Comparison of ENCODE assay signal across 8 cellular contexts in genomic region chrX:103215768-103216085, GRCh38. TPM values are rescaled to one million over a fixed set of nuclear protein-coding genes. Genes with fewer than 3 reads are reported as not detected.
A peak's percentile ranks its signal among the peaks of the same experiment; 100 is the strongest.
DNase-seq lines count a peak whose midpoint lies in the region; ATAC-seq lines count a peak whose summit lies in the region.

No MANE protein-coding gene starts in this region.

- H2AFZ ChIP-seq in neuron (ENCODE audit: low read depth, low read length) = peak overlapping the region; percentile 71

- 8 to 46% methylated on average over 5 to 11 of the region's 11 CpGs for WGBS in esophagus, 2 donors

- no peak for DNase-seq in T-helper 2 cell treated with Interferon-gamma antibody and Interleukin-4, amounts not matched to agents 5 μg/mL and 100 μg/mL, for 36 hours (ENCODE audit: low spot score)
- DNase-seq in T-helper 2 cell (no peak), NCI-H526 (lab: John Stamatoyannopoulos, UW) (peak; percentile 36 to 68), MG63 (no peak)
- no peak for DNase-seq in effector CD4-positive, alpha-beta T cell

- ATAC-seq in GM19351 (IDR thresholded peaks at IDR 0.05; ENCODE audit: unreplicated experiment) = no peak

- H3K27ac ChIP-seq in esophagus (ENCODE audit: low read depth in 2 of 2, low read length in 1 of 2) = peak overlapping the region in 1 of 2 donors; percentile 51

- H3K4me3 ChIP-seq in esophagus (ENCODE audit: low read depth in 1 of 2, low read length in 2 of 2) (peak overlapping the region; percentile 55 to 82), neuron (ENCODE audit: low read length) (peak overlapping the region; percentile 84), MG63 (no peak overlapping the region)

- no peaks in the 10 kb centered on the region for H3K9me3 ChIP-seq in esophagus (ENCODE audit: control insufficient read depth in 2 of 2, insufficient read depth in 1 of 2, low read depth in 1 of 2, low read length in 1 of 2)
- no peaks in the 10 kb centered on the region for H3K9me3 ChIP-seq in neuron (ENCODE audit: low read length)
- H3K9me3 ChIP-seq in MG63 = no peaks in the 10 kb centered on the region

- peaks cover 12% of the 10 kb centered on the region for H3K27me3 Mint-ChIP-seq in T-helper 2 cell treated with Interferon-gamma antibody and Interleukin-4, amounts not matched to agents 5 μg/mL and 100 μg/mL, for 36 hours (ENCODE audit: low read depth)

- H3K27me3 ChIP-seq in esophagus (ENCODE audit: control insufficient read depth in 1 of 2, insufficient read depth in 2 of 2, low read length in 2 of 2) (no peaks in the 10 kb centered on the region), neuron (ENCODE audit: insufficient read depth, low read length) (no peaks in the 10 kb centered on the region), MG63 (no peaks in the 10 kb centered on the region)

- H3K36me3 Mint-ChIP-seq in T-helper 2 cell treated with Interferon-gamma antibody and Interleukin-4, amounts not matched to agents 5 μg/mL and 100 μg/mL, for 36 hours (ENCODE audit: low read depth) = peaks cover 4% of the 10 kb centered on the region

- no peaks in the 10 kb centered on the region for H3K9me3 Mint-ChIP-seq in T-helper 2 cell treated with Interferon-gamma antibody and Interleukin-4, amounts not matched to agents 5 μg/mL and 100 μg/mL, for 36 hours

- H3K4me1 ChIP-seq in esophagus (ENCODE audit: control insufficient read depth in 2 of 2, insufficient read depth in 2 of 2, low read length in 1 of 2) (peaks cover 0 to 2% of the 10 kb centered on the region in 2 donors), neuron (ENCODE audit: insufficient read depth, low read length) (peaks cover 5% of the 10 kb centered on the region)

- H3K4me3 Mint-ChIP-seq in T-helper 2 cell treated with Interferon-gamma antibody and Interleukin-4, amounts not matched to agents 5 μg/mL and 100 μg/mL, for 36 hours = peak overlapping the region; percentile 64

- peaks cover 3% of the 10 kb centered on the region for H3K4me1 Mint-ChIP-seq in T-helper 2 cell treated with Interferon-gamma antibody and Interleukin-4, amounts not matched to agents 5 μg/mL and 100 μg/mL, for 36 hours (ENCODE audit: low read depth)

- H3K36me3 ChIP-seq in esophagus (ENCODE audit: control insufficient read depth in 2 of 2, insufficient read depth in 2 of 2, low read length in 1 of 2) = no peaks in the 10 kb centered on the region
- H3K36me3 ChIP-seq in neuron (ENCODE audit: insufficient read depth, low read length) = peaks cover 14% of the 10 kb centered on the region
- no peaks in the 10 kb centered on the region for H3K36me3 ChIP-seq in MG63

- no peak overlapping the region for H3K27ac Mint-ChIP-seq in T-helper 2 cell treated with Interferon-gamma antibody and Interleukin-4, amounts not matched to agents 5 μg/mL and 100 μg/mL, for 36 hours

RNA-seq across cellular contexts. Expression of gene BEX4, which starts 0.8 kb away (rescaled TPM):
- 10 to 100 TPM; 41.4 to 56.0 TPM for polyA plus RNA-seq in esophagus
- not detected in 2 replicates for total RNA-seq in MG63 (2014; rRNA removed; shearing (Covaris generic); ENCODE audit: low replicate concordance)

RNA-seq across cellular contexts. Expression of gene TCEAL8, which starts 39.2 kb away (rescaled TPM):
- 10 to 100 TPM; 32.9 to 33.2 TPM for polyA plus RNA-seq in esophagus
- 65.9 and 87.1 TPM in 2 replicates for total RNA-seq in MG63 (2014; rRNA removed; shearing (Covaris generic); ENCODE audit: low replicate concordance)

Comparison
In these comparisons a context has a peak if more than half of its experiments do, and no peak if none do; other contexts are left out.
1. DNase-seq: peak in NCI-H526 (2 of 2); none in T-helper 2 cell treated with Interferon-gamma antibody and Interleukin-4, amounts not matched to agents 5 μg/mL and 100 μg/mL, for 36 hours (single experiment), T-helper 2 cell (0 of 5), effector CD4-positive, alpha-beta T cell (single experiment) and MG63 (single experiment).